12 cellular contexts compared by ENCODE assay signal in genomic region chr22:25746012-25746373, GRCh38. TPM values are rescaled to one million over a fixed set of nuclear protein-coding genes. Genes with fewer than 3 reads are reported as not detected.
DNase-seq lines count a peak whose midpoint lies in the region; ATAC-seq, FAIRE-seq and TF ChIP-seq lines count a peak whose summit lies in the region.
"Had no signal": no experiment of that assay in that cellular context is flagged by ENCODE, and none has a peak within 500 bp of the region (broad histone marks: within the 10 kb centered on the region; RNA-seq: fewer than 3 reads in every experiment).

No MANE protein-coding gene starts in this region.

- no peaks in the 10 kb centered on the region for H3K9me3 ChIP-seq in PC-3 (ENCODE audit: low read length)
- no peaks in the 10 kb centered on the region for H3K9me3 ChIP-seq in mammary epithelial cell (replicated peaks; ENCODE audit: insufficient read depth, low read length)
- no peaks in the 10 kb centered on the region for H3K9me3 ChIP-seq in psoas muscle

- dilution Hi-C loops in mammary epithelial cell (cut with HindIII; ENCODE audit: low sequenced_read_pairs) = no loop called here

- H3K9ac ChIP-seq in PC-3 (ENCODE audit: low read length) (no peak overlapping the region), mammary epithelial cell (ENCODE audit: insufficient read depth, low read length) (no peak overlapping the region)
- H3K9ac ChIP-seq: neural progenitor cell had no signal

- H3K27ac ChIP-seq in PC-3 (ENCODE audit: low read length) (no peak overlapping the region), mammary epithelial cell (ENCODE audit: insufficient read depth, low read depth, low read length) (no peak overlapping the region), psoas muscle (peak overlapping the region; percentile 98)
- H3K27ac ChIP-seq: neural progenitor cell had no signal

- H3K79me2 ChIP-seq in PC-3 (ENCODE audit: low read length) = no peaks in the 10 kb centered on the region
- H3K79me2 ChIP-seq in mammary epithelial cell (ENCODE audit: insufficient read depth, low read length) = no peaks in the 10 kb centered on the region

- H3K4me2 ChIP-seq in PC-3 (ENCODE audit: low read length) (no peak overlapping the region), mammary epithelial cell (ENCODE audit: insufficient read depth, low read depth, low read length) (no peak overlapping the region)
- H3K4me2 ChIP-seq: neural progenitor cell had no signal

- ATAC-seq in PC-3 = no peak
- no peak for ATAC-seq in psoas muscle
- ATAC-seq: effector memory CD8-positive, alpha-beta T cell had no signal

- no peaks in the 10 kb centered on the region for H4K20me1 ChIP-seq in PC-3 (ENCODE audit: low read length)
- no peaks in the 10 kb centered on the region for H4K20me1 ChIP-seq in mammary epithelial cell (ENCODE audit: insufficient read depth, low read length)

- H3K4me1 ChIP-seq in PC-3 (ENCODE audit: insufficient read depth, low read length) (no peaks in the 10 kb centered on the region), mammary epithelial cell (ENCODE audit: insufficient read depth, low read length) (peaks cover 10% of the 10 kb centered on the region), psoas muscle (peaks cover 55% of the 10 kb centered on the region)
- H3K4me1 ChIP-seq: neural progenitor cell had no signal

- no peaks in the 10 kb centered on the region for H3K9me2 ChIP-seq in PC-3 (replicated peaks; ENCODE audit: low read length)

- DNase-seq in ELR (ENCODE audit: low read depth) (peak; percentile 65), PC-3 (peak; percentile 3), mammary epithelial cell (peak; percentile 69), psoas muscle (no peak), SKM-1 treated with dmso at 0.1 percent for 144 hours (lab: John Stamatoyannopoulos, UW; ENCODE audit: unreplicated experiment) (no peak), frontal cortex (ENCODE audit: low spot score in 2 of 2) (no peak), NCI-H2029 treated with DMSO at 0.1 percent for 48 hours (lab: John Stamatoyannopoulos, UW) (no peak)
- DNase-seq: DMS153; effector memory CD8-positive, alpha-beta T cell; NCI-H1436 treated with DMSO at 0.1 percent for 48 hours; substantia nigra had no signal

- BruUV-seq in PC-3 (replicated peaks; lab: Mats Ljungman, UMichigan) = no TSS peak
- no TSS peak for BruUV-seq in mammary epithelial cell (replicated peaks; lab: Mats Ljungman, UMichigan)

- TF ChIP-seq CTCF in PC-3 (conservative IDR thresholded peaks at IDR 0.05; ENCODE audit: low read depth, low read length) (no peak), mammary epithelial cell (conservative IDR thresholded peaks at IDR 0.05 in 1 of 2, IDR thresholded peaks at IDR 0.05 in 1 of 2; ENCODE audit: extremely low read depth in 1 of 2, insufficient read depth in 1 of 2, low read depth in 1 of 2, low read length in 2 of 2) (no peak), psoas muscle (IDR thresholded peaks at IDR 0.05) (no peak)

- H2AFZ ChIP-seq in PC-3 (ENCODE audit: low read length) (no peak overlapping the region), mammary epithelial cell (ENCODE audit: low read depth, low read length) (no peak overlapping the region)
- H2AFZ ChIP-seq: neural progenitor cell had no signal

- WGBS in mammary epithelial cell (ENCODE audit: low coverage, missing lambda C conversion rate) = 100% methylated on average over 1 of the region's 1 CpG
- 0 to 26% (median 22%) methylated on average over 1 of the region's 1 CpG for WGBS in psoas muscle, 3 donors

- POLR2A ChIA-PET in PC-3 (lab: Charles Lee; ENCODE audit: unreplicated experiment) = no interaction called here

- in situ Hi-C loops in mammary epithelial cell (cut with MboI; ENCODE audit: low sequenced_read_pairs in 2 of 2) = no loop called here

- H3K36me3 ChIP-seq in PC-3 (ENCODE audit: low read depth, low read length) (no peaks in the 10 kb centered on the region), mammary epithelial cell (ENCODE audit: insufficient read depth, low read length) (no peaks in the 10 kb centered on the region), psoas muscle (ENCODE audit: insufficient read depth in 1 of 2, low read depth in 1 of 2) (no peaks in the 10 kb centered on the region)
- H3K36me3 ChIP-seq: neural progenitor cell had no signal

- intact Hi-C loops in PC-3 (cut with micrococcal nuclease) = no loop called here
- intact Hi-C loops in mammary epithelial cell (cut with micrococcal nuclease) = no loop called here
- intact Hi-C loops in psoas muscle (cut with DNase I) = no loop called here

- H3K4me3 ChIP-seq in PC-3 (ENCODE audit: low read length) (no peak overlapping the region), mammary epithelial cell (replicated peaks in 1 of 3; ENCODE audit: insufficient read depth in 1 of 3, low read depth in 2 of 3, low read length in 3 of 3) (no peak overlapping the region), psoas muscle (peak overlapping the region; percentile 78)
- H3K4me3 ChIP-seq: neural progenitor cell had no signal

- H3K27me3 ChIP-seq in PC-3 (ENCODE audit: low read length) = no peaks in the 10 kb centered on the region; the same call in 1 of the 2 replicates
- no peaks in the 10 kb centered on the region for H3K27me3 ChIP-seq in mammary epithelial cell (ENCODE audit: insufficient read depth, low read length)
- no peaks in the 10 kb centered on the region for H3K27me3 ChIP-seq in psoas muscle (ENCODE audit: insufficient read depth in 3 of 3, low read length in 2 of 3)
- H3K27me3 ChIP-seq: neural progenitor cell had no signal

- CTCF ChIA-PET in PC-3 (lab: Charles Lee) = no interaction called here
- CTCF ChIA-PET in mammary epithelial cell (lab: Charles Lee; ENCODE audit: low non-redundant PET) = no interaction called here

- FAIRE-seq in frontal cortex (lab: Jason Lieb, UNC) = no peak

- H3F3A ChIP-seq in PC-3 (ENCODE audit: low read length, unreplicated experiment) = no peaks in the 10 kb centered on the region

RNA-seq across cellular contexts. Expression of gene MYO18B, which starts 4.0 kb away (rescaled TPM):
- not detected in 2 replicates for total RNA-seq in PC-3 (2014; rRNA removed)
- under 1 TPM in 1 of 2 donors, not detected in 1; 0.17 TPM for total RNA-seq in mammary epithelial cell
- not detected for polyA plus RNA-seq in mammary epithelial cell
- polyA minus RNA-seq in mammary epithelial cell = not detected
- total RNA-seq in psoas muscle = 100 to 1,000 TPM; 273 to 434 (median 349) TPM
- 100 to 1,000 TPM in 2 of 3 donors, 10 to 100 TPM in 1; 79.3 to 224 (median 109) TPM for polyA plus RNA-seq in psoas muscle
- total RNA-seq in frontal cortex = not detected

Comparison
In these comparisons a context has a peak if more than half of its experiments do, and no peak if none do; other contexts are left out.
1. DNase-seq: peak in ELR (single experiment), PC-3 (single experiment) and mammary epithelial cell (single experiment); none in psoas muscle (0 of 2), SKM-1 treated with dmso at 0.1 percent for 144 hours (single experiment), frontal cortex (0 of 2) and NCI-H2029 treated with DMSO at 0.1 percent for 48 hours (single experiment).
2. RNA of gene MYO18B, which starts 4.0 kb away (total RNA-seq): 273 to 434 TPM in psoas muscle; 0.17 TPM in mammary epithelial cell, not detected in PC-3 and not detected in frontal cortex (single experiment); every median in the first group is over 100 times any median in the second.